Comparison of ENCODE assay signal across 8 cellular contexts in genomic region chr10:125161570-125162139, GRCh38. TPM values are rescaled to one million over a fixed set of nuclear protein-coding genes. Genes with fewer than 3 reads are reported as not detected.
DNase-seq lines count a peak whose midpoint lies in the region; ATAC-seq, FAIRE-seq and TF ChIP-seq lines count a peak whose summit lies in the region.

No MANE protein-coding gene starts in this region.

- H3K9me3 ChIP-seq in A549 (no peaks in the 10 kb centered on the region), tibial nerve (no peaks in the 10 kb centered on the region)

- no peaks in the 10 kb centered on the region for H3K36me3 ChIP-seq in tibial nerve

- no peak for TF ChIP-seq EP300 in A549 (IDR thresholded peaks at IDR 0.05)
- peak in 1 of 2 donors; percentile 16 for TF ChIP-seq EP300 in tibial nerve (IDR thresholded peaks at IDR 0.05)

- intact Hi-C loops in lower leg skin (cut with DNase I; ENCODE audit: low total_unique reads): no loop called here

- peak; percentile 26 to 42; a peak in 4 of 5 replicates for TF ChIP-seq RAD21 in A549 (conservative IDR thresholded peaks at IDR 0.05 in 1 of 2, IDR thresholded peaks at IDR 0.05 in 1 of 2)

- peak overlapping the region; percentile 94 to 99 for H3K27ac ChIP-seq in A549
- peak overlapping the region; percentile 85 to 96 (median 94) for H3K27ac ChIP-seq in tibial nerve

- WGBS in A549 (ENCODE audit: missing lambda C conversion rate): 9% methylated on average over 42 of the region's 47 CpGs
- 1 to 8% methylated on average over 25 to 31 of the region's 47 CpGs for WGBS in lower leg skin, 2 donors
- 4 to 10% methylated on average over 15 to 43 of the region's 47 CpGs for WGBS in tibial nerve, 2 donors

- DNase-seq in A549 (ENCODE audit: low read depth in 1 of 2, low spot score in 1 of 2) (no peak), HEK293T (ENCODE audit: extremely low spot score) (peak; percentile 39), cerebellum (ENCODE audit: low spot score) (peak; percentile 70), lower leg skin (ENCODE audit: low spot score in 2 of 2) (peak in 1 of 2 donors; percentile 84), tibial nerve (ENCODE audit: low spot score in 2 of 2) (no peak), NCI-H1417 treated with DMSO at 0.1 percent for 48 hours (lab: John Stamatoyannopoulos, UW) (no peak), activated gamma-delta T cell treated with Interleukin-2 at 50 U/mL for 16 hours (no peak)
- DNase-seq in activated CD4-positive, CD25-positive, alpha-beta regulatory T cell treated with anti-CD3 and anti-CD28 coated beads, Interleukin-2, amount 50 U/mL, for 72 hours: no peak

- POLR2A ChIA-PET in A549 (lab: Yijun Ruan, JAX): no interaction called here
- POLR2A ChIA-PET in HEK293T (lab: Yijun Ruan, JAX): no interaction called here

- H3K4me1 ChIP-seq in A549: peaks cover 22% of the 10 kb centered on the region
- peaks cover 0 to 29% (median 13%) of the 10 kb centered on the region in 4 donors for H3K4me1 ChIP-seq in tibial nerve

- CTCF ChIA-PET in A549 (lab: Yijun Ruan, JAX) (interaction anchor here (0.7 to 1.7 kb wide), 9 partner anchors 10 to 538 kb away, joined by 3 to 8 read pairs (median 4); no protein-coding TSS in a partner anchor), HEK293T (lab: Yijun Ruan, JAX) (interaction anchor here (0.6 kb wide), 1 partner anchor 517 kb away, joined by 3 read pairs; no protein-coding TSS in a partner anchor)

- ATAC-seq in A549: peak; percentile 3 to 28; a peak in 4 of 6 replicates

- no peaks in the 10 kb centered on the region for H3K27me3 ChIP-seq in tibial nerve

- H3K4me3 ChIP-seq in A549 (peak overlapping the region; percentile 92), lower leg skin (ENCODE audit: low read depth, poor library complexity, severe bottlenecking) (peak overlapping the region; percentile 52), tibial nerve (peak overlapping the region; percentile 69 to 94 (median 81))

- peak; percentile 51 for TF ChIP-seq POLR2A in A549 (IDR thresholded peaks at IDR 0.05; ENCODE audit: low read length)
- TF ChIP-seq POLR2A in lower leg skin (IDR thresholded peaks at IDR 0.05): no peak
- no peak for TF ChIP-seq POLR2A in tibial nerve (IDR thresholded peaks at IDR 0.05)

- no peak for FAIRE-seq in A549 (lab: Jason Lieb, UNC)

- TF ChIP-seq CTCF in A549 (IDR thresholded peaks at IDR 0.05): peak; percentile 52
- TF ChIP-seq CTCF in lower leg skin (IDR thresholded peaks at IDR 0.05): no peak
- peak in 2 of 5 experiments; percentile 54 to 65 for TF ChIP-seq CTCF in tibial nerve (IDR thresholded peaks at IDR 0.05)

- peak overlapping the region; percentile 96 for H3K4me2 ChIP-seq in A549

TF ChIP-seq in A549, 52 proteins besides CTCF, POLR2A, EP300 and RAD21 (continues in another document):
- TF ChIP-seq ZNF302 (CRISPR knock-in tag; IDR thresholded peaks at IDR 0.05) (no peak), FOSL2 (IDR thresholded peaks at IDR 0.05) (no peak), FOSL2 (CRISPR knock-in tag; IDR thresholded peaks at IDR 0.05) (no peak), NR3C1 (IDR thresholded peaks at IDR 0.05) (no peak), RNF2 (IDR thresholded peaks at IDR 0.05; ENCODE audit: borderline replicate concordance, low read depth) (peak; percentile 34; the same call in 1 of the 2 replicates), MAX (IDR thresholded peaks at IDR 0.05) (no peak; the same call in 1 of the 2 replicates), ZFP36 (IDR thresholded peaks at IDR 0.05; ENCODE audit: borderline replicate concordance, partially characterized antibody) (no peak), RCOR1 (IDR thresholded peaks at IDR 0.05; ENCODE audit: low read depth, low read length) (no peak), USF2 (IDR thresholded peaks at IDR 0.05) (no peak), CBX2 (IDR thresholded peaks at IDR 0.05; ENCODE audit: borderline replicate concordance, low read depth) (no peak), FOSB (CRISPR knock-in tag; IDR thresholded peaks at IDR 0.05) (no peak), CBX8 (IDR thresholded peaks at IDR 0.05) (no peak), SREBF2 (IDR thresholded peaks at IDR 0.05) (no peak), BCL3 (IDR thresholded peaks at IDR 0.05) (no peak), CEBPB (IDR thresholded peaks at IDR 0.05) (no peak)

TF ChIP-seq in HEK293T, 16 proteins besides CTCF, POLR2A, EP300 and RAD21:
- TF ChIP-seq LEF1 (IDR thresholded peaks at IDR 0.05; ENCODE audit: borderline replicate concordance): no peak
- peak; percentile 36; the same call in 1 of the 2 replicates for TF ChIP-seq L3MBTL2 (conservative IDR thresholded peaks at IDR 0.05)
- no peak for TF ChIP-seq SUZ12 (IDR thresholded peaks at IDR 0.05)
- peak; percentile 66 for TF ChIP-seq ZNF384 (IDR thresholded peaks at IDR 0.05)
TF ChIP-seq in HEK293T: peak in this region for 2.

RNA-seq across cellular contexts. Expression of gene CTBP2, which starts 1.3 kb away (rescaled TPM):
- polyA plus RNA-seq in A549 (2011; rRNA removed): 77.2 and 78.9 TPM in 2 replicates
- polyA plus RNA-seq in A549 (2012; cell fraction: cytosol; rRNA removed): 117 and 122 TPM in 2 replicates
- 161 and 190 TPM in 2 replicates for polyA plus RNA-seq in A549 (2012; cell fraction: nucleus; rRNA removed)
- 74.9 to 82.4 TPM (median 77.0 TPM) in 3 replicates for polyA plus RNA-seq in A549 (2017; fragmentation: RNase III; extraction: RNeasy Plus Mini Kit Qiagen cat#74134 plus additional on column Dnase treatment)
- 146 and 154 TPM in 2 replicates for polyA minus RNA-seq in A549 (2011; rRNA and poly(A)+ RNA removed)
- total RNA-seq in cerebellum: 57.7 TPM
- total RNA-seq in lower leg skin: 10 to 100 TPM; 30.3 to 39.5 (median 32.2) TPM
- total RNA-seq in tibial nerve: 10 to 100 TPM; 40.4 to 97.9 (median 62.3) TPM

Comparison
In these comparisons a context has a peak if more than half of its experiments do, and no peak if none do; other contexts are left out.
1. DNase-seq: peak in HEK293T (single experiment) and cerebellum (single experiment); none in A549 (0 of 2), tibial nerve (0 of 2), NCI-H1417 treated with DMSO at 0.1 percent for 48 hours (single experiment), activated gamma-delta T cell treated with Interleukin-2 at 50 U/mL for 16 hours (single experiment) and activated CD4-positive, CD25-positive, alpha-beta regulatory T cell treated with anti-CD3 and anti-CD28 coated beads, Interleukin-2, amount 50 U/mL, for 72 hours (single experiment).
2. Peak in every context shown above with its lines, with median percentiles within 50 percentile points of each other: H3K4me3 ChIP-seq.